Comparison of ENCODE assay signal across 34 cellular contexts in the genomic region with DNA sequence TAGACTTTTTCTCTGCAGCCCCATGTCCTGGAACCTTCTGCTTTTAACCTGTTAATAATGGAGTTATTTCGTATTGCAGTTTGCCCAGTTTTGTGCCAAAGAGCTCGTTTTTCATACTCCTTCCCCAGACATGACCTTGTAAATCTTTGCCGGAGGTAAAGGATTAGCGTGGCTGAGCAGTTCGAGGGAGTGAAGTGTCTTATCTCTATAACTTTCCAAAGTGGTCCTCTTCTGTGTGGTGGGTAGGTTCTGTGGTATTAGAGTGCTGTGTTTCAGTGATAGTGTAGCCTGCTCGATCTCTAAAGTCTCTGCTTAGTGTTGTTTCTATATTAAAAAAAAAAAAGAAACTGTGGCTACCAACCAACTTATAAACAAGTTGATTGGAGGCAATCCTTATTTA.
"Had no signal": no experiment of that assay in that cellular context is flagged by ENCODE, and none has a peak within 500 bp of the region (broad histone marks: within the 10 kb centered on the region; RNA-seq: fewer than 3 reads in every experiment).

No MANE protein-coding gene starts in this region.

- H3K27me3 ChIP-seq: adrenal gland, ascending aorta, cardiac muscle cell, colonic mucosa had no signal

- H3K4me1 ChIP-seq: adrenal gland, colonic mucosa had no signal

- H3K9me3 ChIP-seq: adrenal gland, colonic mucosa had no signal

- H3K4me3 ChIP-seq: adrenal gland, ascending aorta, cardiac muscle cell, colonic mucosa had no signal

- ATAC-seq: activated CD8-positive, alpha-beta T cell treated with anti-CD3 and anti-CD28 coated beads for 36 hours; activated naive CD4-positive, alpha-beta T cell treated with anti-CD3 and anti-CD28 coated beads, Interleukin-2, amount 50 U/mL, for 72 hours; activated T-cell treated with anti-CD3 and anti-CD28 coated beads, Interleukin-2, amount 50 U/mL, for 4 hours; activated T-cell treated with anti-CD3 and anti-CD28 coated beads, Interleukin-2, amount 50 U/mL, for 72 hours; activated T-helper 17 cell treated with anti-CD3 and anti-CD28 coated beads, Interleukin-2, amount 50 U/mL, for 72 hours had no signal

- FAIRE-seq: bronchial epithelial cell had no signal

- DNase-seq: activated B cell treated with CpG ODN at 0.5 μM for 24 hours; activated CD4-positive, alpha-beta memory T cell treated with anti-CD3 and anti-CD28 coated beads for 36 hours; activated CD4-positive, alpha-beta T cell treated with anti-CD3 and anti-CD28 coated beads for 4 hours; activated CD4-positive, alpha-beta T cell treated with anti-CD3 and anti-CD28 coated beads, Interleukin-2, amount 10 ng/mL, durations not matched to agents 24 days and 14 days; activated CD4-positive, alpha-beta T cell treated with anti-CD3 and anti-CD28 coated beads, Interleukin-2, amount 50 U/mL, for 1 hour; activated CD4-positive, alpha-beta T cell treated with anti-CD3 and anti-CD28 coated beads, Interleukin-2, amount 50 U/mL, for 4 hours; activated CD4-positive, CD25-positive, alpha-beta regulatory T cell treated with anti-CD3 and anti-CD28 coated beads, Interleukin-2, amount 50 U/mL, for 72 hours; activated CD8-positive, alpha-beta memory T cell treated with anti-CD3 and anti-CD28 coated beads, Interleukin-2, amount 50 U/mL, for 4 hours; activated CD8-positive, alpha-beta T cell treated with anti-CD3 and anti-CD28 coated beads for 36 hours; activated effector memory CD4-positive, alpha-beta T cell treated with anti-CD3 and anti-CD28 coated beads, Interleukin-2, amount 50 U/mL, for 16 hours; activated gamma-delta T cell treated with Interleukin-2 at 50 U/mL for 16 hours; activated naive CD4-positive, alpha-beta T cell; activated naive CD4-positive, alpha-beta T cell treated with anti-CD3 and anti-CD28 coated beads for 36 hours; activated naive CD4-positive, alpha-beta T cell treated with anti-CD3 and anti-CD28 coated beads, Interleukin-2, amount 50 U/mL, for 16 hours; activated naive CD8-positive, alpha-beta T cell treated with anti-CD3 and anti-CD28 coated beads for 36 hours; activated T-cell treated with anti-CD3 and anti-CD28 coated beads for 4 hours; activated T-cell treated with anti-CD3 and anti-CD28 coated beads, Interleukin-2, amount 50 U/mL, for 1 hour; activated T-cell treated with anti-CD3 and anti-CD28 coated beads, Interleukin-2, amount 50 U/mL, for 4 hours; activated T-cell treated with anti-CD3 and anti-CD28 coated beads, Interleukin-2, amount 50 U/mL, for 72 hours; adrenal gland; amygdala; anterior cingulate cortex; caudate nucleus; cerebellar nuclear complex; colonic mucosa; T-helper 1 cell; T-helper 2 cell; T-helper 9 cell had no signal

- H3K36me3 ChIP-seq: adrenal gland, cardiac muscle cell, colonic mucosa had no signal

- H3K27ac ChIP-seq: adrenal gland, ascending aorta, cardiac muscle cell, colonic mucosa, VCaP had no signal
